8 cellular contexts compared by ENCODE assay signal in the genomic region with DNA sequence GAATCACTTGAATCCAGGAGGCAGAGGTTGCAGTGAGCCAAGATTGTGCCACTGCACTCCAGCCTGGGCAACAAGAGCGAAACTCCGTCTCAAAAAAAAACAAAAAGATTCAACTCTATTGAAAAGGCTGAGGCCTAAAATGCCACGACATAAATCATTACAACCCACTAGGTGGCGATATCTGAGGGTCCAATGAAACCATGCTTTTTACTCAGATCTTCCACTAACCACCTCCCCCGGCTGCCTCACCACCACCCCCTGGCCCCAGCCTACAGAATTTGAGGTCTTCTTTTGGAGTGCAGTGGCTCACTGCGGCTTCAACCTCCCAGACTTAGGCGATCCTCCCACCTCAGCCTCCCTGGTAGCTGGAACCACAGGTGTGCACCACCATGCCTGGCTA.
DNase-seq lines count a peak whose midpoint lies in the region; ATAC-seq lines count a peak whose summit lies in the region.

No MANE protein-coding gene starts in this region.

- DNase-seq in NK-92 treated with Interleukin-12 subunit alpha and Interleukin-12 subunit beta, amount 100 ng/mL, for 24 hours (lab: John Stamatoyannopoulos, UW) = peak; percentile 26
- no peak for DNase-seq in NK-92 (lab: John Stamatoyannopoulos, UW; ENCODE audit: unreplicated experiment)
- peak; percentile 52 to 55 for DNase-seq in NOMO-1 (lab: John Stamatoyannopoulos, UW; ENCODE audit: unreplicated experiment in 2 of 2)
- peak; percentile 49 to 55 for DNase-seq in activated T-cell treated with anti-CD3 and anti-CD28 coated beads, Interleukin-2, amount 50 U/mL, for 48 hours
- peak; percentile 64 for DNase-seq in iris pigment epithelial cell (ENCODE audit: low read depth)
- no peak for DNase-seq in T-helper 9 cell
- DNase-seq in DMS153 (lab: John Stamatoyannopoulos, UW) = no peak

- ATAC-seq in HG02759 (IDR thresholded peaks at IDR 0.05; ENCODE audit: unreplicated experiment) = peak; percentile 84

Comparison
In these comparisons a context has a peak if more than half of its experiments do, and no peak if none do; other contexts are left out.
1. DNase-seq: peak in NK-92 treated with Interleukin-12 subunit alpha and Interleukin-12 subunit beta, amount 100 ng/mL, for 24 hours (single experiment), NOMO-1 (2 of 2), activated T-cell treated with anti-CD3 and anti-CD28 coated beads, Interleukin-2, amount 50 U/mL, for 48 hours (2 of 2) and iris pigment epithelial cell (single experiment); none in NK-92 (single experiment), T-helper 9 cell (single experiment) and DMS153 (single experiment).